In genomic region chr14:104348741-104349140, GRCh38 we compare ENCODE assay signal across 27 cellular contexts.
"Had no signal": no experiment of that assay in that cellular context is flagged by ENCODE, and none has a peak within 500 bp of the region (broad histone marks: within the 10 kb centered on the region; RNA-seq: fewer than 3 reads in every experiment).

No MANE protein-coding gene starts in this region.

- H3K4me3 ChIP-seq: esophagus muscularis mucosa, gastroesophageal sphincter, heart left ventricle, hepatocyte, left lung, ovary, psoas muscle, right lobe of liver, smooth muscle cell, stomach, thyroid gland had no signal

- H2AFZ ChIP-seq: hepatocyte had no signal

- H3K27ac Mint-ChIP-seq: dendritic cell treated with granulocyte-macrophage colony-stimulating factor and Interleukin-4, amounts not matched to agents 40 ng/mL and 50 ng/mL, for 4 days; nephron progenitor cell; stimulated activated effector memory CD8-positive, alpha-beta T cell treated with anti-CD3 and anti-CD28 coated beads, Interleukin-12 subunit alpha, Interleukin-12 subunit beta, amount 100 ng/mL, for 72 hours had no signal

- H3K27me3 ChIP-seq: foreskin keratinocyte, hepatocyte, ovary, right lobe of liver, thyroid gland had no signal

- H3K36me3 ChIP-seq: esophagus muscularis mucosa, gastroesophageal sphincter, heart left ventricle, left lung, ovary, right lobe of liver, stomach, thyroid gland had no signal

- H3K36me3 Mint-ChIP-seq: stimulated activated effector memory CD8-positive, alpha-beta T cell treated with anti-CD3 and anti-CD28 coated beads, Interleukin-12 subunit alpha, Interleukin-12 subunit beta, amount 100 ng/mL, for 72 hours had no signal

- H3K27ac ChIP-seq: esophagus muscularis mucosa, foreskin keratinocyte, gastroesophageal sphincter, heart left ventricle, hepatocyte, left lung, ovary, psoas muscle, right lobe of liver, stomach, thyroid gland had no signal

- H3K4me1 ChIP-seq: foreskin keratinocyte, gastroesophageal sphincter, left lung, psoas muscle, right lobe of liver, stomach had no signal

- H3K9me3 Mint-ChIP-seq: dendritic cell treated with granulocyte-macrophage colony-stimulating factor and Interleukin-4, amounts not matched to agents 40 ng/mL and 50 ng/mL, for 4 days had no signal

- H3K4me3 Mint-ChIP-seq: dendritic cell treated with granulocyte-macrophage colony-stimulating factor and Interleukin-4, amounts not matched to agents 40 ng/mL and 50 ng/mL, for 4 days; naive thymus-derived CD4-positive, alpha-beta T cell; nephron progenitor cell; stimulated activated effector memory CD8-positive, alpha-beta T cell treated with anti-CD3 and anti-CD28 coated beads, Interleukin-12 subunit alpha, Interleukin-12 subunit beta, amount 100 ng/mL, for 72 hours had no signal

- H3K4me1 Mint-ChIP-seq: nephron progenitor cell; stimulated activated effector memory CD8-positive, alpha-beta T cell treated with anti-CD3 and anti-CD28 coated beads, Interleukin-12 subunit alpha, Interleukin-12 subunit beta, amount 100 ng/mL, for 72 hours had no signal

- DNase-seq: cerebellar nuclear complex; effector CD8-positive, alpha-beta T cell; foreskin keratinocyte; heart left ventricle; left cardiac atrium; left lung; mesenchymal stem cell; midbrain; naive thymus-derived CD4-positive, alpha-beta T cell; nephron progenitor cell; occipital lobe; psoas muscle; right lobe of liver; stimulated activated CD4-positive, alpha-beta T cell treated with anti-CD3 and anti-CD28 coated beads, Interleukin-12 subunit alpha, Interleukin-12 subunit beta, amount 100 ng/mL, for 4 hours; stimulated activated CD4-positive, alpha-beta T cell treated with anti-CD3 and anti-CD28 coated beads, Interleukin-1b, Interleukin-23, amount 100 ng/mL, for 48 hours; stimulated activated CD4-positive, alpha-beta T cell treated with anti-CD3 and anti-CD28 coated beads, Interleukin-4, amount 100 ng/mL, for 1 hour; stimulated activated naive CD4-positive, alpha-beta T cell treated with Interleukin-2 at 50 U/mL for 16 hours; stomach; thyroid gland; trophoblast cell had no signal

- H3K9me3 ChIP-seq: ovary, psoas muscle, right lobe of liver, thyroid gland had no signal

- H3K79me2 ChIP-seq: hepatocyte had no signal

- H3K4me2 ChIP-seq: hepatocyte, smooth muscle cell had no signal
